In the genomic region with DNA sequence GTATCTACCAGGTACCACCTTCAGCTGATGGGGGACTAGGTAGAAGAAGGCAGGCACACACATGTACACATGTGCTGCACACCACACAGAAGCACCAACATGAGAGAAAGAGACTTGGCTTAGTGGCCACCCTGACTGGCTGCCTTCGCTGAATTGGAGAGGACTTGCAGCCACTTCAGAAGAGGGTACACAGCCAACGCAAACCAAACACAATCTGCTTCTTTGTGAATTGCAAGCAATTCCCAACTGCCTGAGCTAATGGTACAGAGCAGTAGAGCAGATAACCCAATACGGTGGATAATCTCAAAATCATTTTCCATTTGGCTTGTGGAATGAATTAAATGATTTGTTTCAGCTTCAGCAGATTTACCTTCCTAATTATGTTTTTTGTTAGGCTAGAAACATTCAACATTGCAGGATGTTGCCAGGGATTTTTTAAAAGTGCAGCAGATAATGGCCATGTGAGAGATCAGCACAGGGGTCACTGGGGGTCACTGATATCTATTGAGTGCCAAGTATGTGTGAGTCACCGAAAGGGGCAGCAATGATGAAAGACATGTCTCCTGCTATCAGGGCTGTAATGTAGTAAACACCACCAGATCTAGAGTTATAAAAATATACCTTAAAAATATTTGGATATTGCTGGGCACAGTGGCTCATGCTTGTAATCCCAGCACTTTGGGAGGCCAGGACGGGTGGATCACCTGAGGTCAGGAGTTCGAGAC, we compare ENCODE assay signal across 27 cellular contexts.
A peak's percentile ranks its signal among the peaks of the same experiment; 100 is the strongest.
DNase-seq lines count a peak whose midpoint lies in the region; ATAC-seq and TF ChIP-seq lines count a peak whose summit lies in the region.
"Had no signal": no experiment of that assay in that cellular context is flagged by ENCODE, and none has a peak within 500 bp of the region (broad histone marks: within the 10 kb centered on the region; RNA-seq: fewer than 3 reads in every experiment).

No MANE protein-coding gene starts in this region.

- no peak overlapping the region for H3K4me3 ChIP-seq in adrenal gland
- H3K4me3 ChIP-seq: gastrocnemius medialis, GM12878, GM23248, prostate gland, testis, vagina had no signal

- DNase-seq in COLO668 (lab: John Stamatoyannopoulos, UW; ENCODE audit: unreplicated experiment) (peak; percentile 18), G401 (ENCODE audit: low spot score) (peak; percentile 6), NCI-H345 (lab: John Stamatoyannopoulos, UW) (peak; percentile 53), adrenal gland (peak; percentile 16 to 75 (median 64)), cerebellum (ENCODE audit: low spot score) (no peak), A172 (ENCODE audit: low spot score) (no peak)
- DNase-seq: activated CD8-positive, alpha-beta T cell treated with anti-CD3 and anti-CD28 coated beads for 36 hours; aorta; gastrocnemius medialis; GM23248; midbrain; naive thymus-derived CD8-positive, alpha-beta T cell; NCI-H2081 treated with DMSO at 0.1 percent for 48 hours; NCI-H69; nucleus accumbens; stimulated activated CD4-positive, alpha-beta T cell treated with anti-CD3 and anti-CD28 coated beads, Interleukin-15, amount 100 ng/mL, for 24 hours; stimulated activated naive CD4-positive, alpha-beta T cell treated with Interleukin-2 at 50 U/mL for 16 hours; T-helper 2 cell; testis had no signal

- intact Hi-C loops in adrenal gland (cut with DNase I) = no loop called here

- no peaks in the 10 kb centered on the region for H3K4me1 ChIP-seq in adrenal gland (replicated peaks in 1 of 2)
- H3K4me1 ChIP-seq: gastrocnemius medialis, prostate gland, testis, vagina had no signal

- in situ Hi-C loops in G401 (cut with HindIII; ENCODE audit: low sequenced_read_pairs) = no loop called here

- H3K36me3 ChIP-seq in adrenal gland (replicated peaks in 1 of 2) = no peaks in the 10 kb centered on the region
- H3K36me3 ChIP-seq: gastrocnemius medialis, prostate gland, vagina had no signal

- TF ChIP-seq POLR2A in adrenal gland (IDR thresholded peaks at IDR 0.05) = no peak

- WGBS in adrenal gland, 4 donors = 66 to 77% (median 72%) methylated on average over 6 of the region's 6 CpGs

- H3K9me3 ChIP-seq in adrenal gland (replicated peaks in 1 of 3) = no peaks in the 10 kb centered on the region
- H3K9me3 ChIP-seq: gastrocnemius medialis, prostate gland, testis, vagina had no signal

- H3K27me3 ChIP-seq in adrenal gland = no peaks in the 10 kb centered on the region
- H3K27me3 ChIP-seq: gastrocnemius medialis, testis, vagina had no signal

- no peak for ATAC-seq in GM18868 (IDR thresholded peaks at IDR 0.05; ENCODE audit: unreplicated experiment)
- no peak for ATAC-seq in GM21515 (IDR thresholded peaks at IDR 0.05; ENCODE audit: unreplicated experiment)
- ATAC-seq: activated CD8-positive, alpha-beta T cell treated with anti-CD3 and anti-CD28 coated beads for 36 hours; activated T-helper 17 cell treated with anti-CD3 and anti-CD28 coated beads, Interleukin-2, amount 50 U/mL, for 72 hours; gastrocnemius medialis; GM12878; naive thymus-derived CD8-positive, alpha-beta T cell had no signal

- TF ChIP-seq CTCF in adrenal gland (IDR thresholded peaks at IDR 0.05) = no peak

- no peak overlapping the region for H3K27ac ChIP-seq in adrenal gland
- H3K27ac ChIP-seq: C4-2B, gastrocnemius medialis, GM23248, KMS-11, prostate gland, testis, vagina had no signal

Comparison
In these comparisons a context has a peak if more than half of its experiments do, and no peak if none do; other contexts are left out.
1. DNase-seq: peak in COLO668 (single experiment), G401 (single experiment), NCI-H345 (single experiment) and adrenal gland (7 of 7); none in cerebellum (single experiment) and A172 (single experiment).